20 cellular contexts compared by ENCODE assay signal in the genomic region with DNA sequence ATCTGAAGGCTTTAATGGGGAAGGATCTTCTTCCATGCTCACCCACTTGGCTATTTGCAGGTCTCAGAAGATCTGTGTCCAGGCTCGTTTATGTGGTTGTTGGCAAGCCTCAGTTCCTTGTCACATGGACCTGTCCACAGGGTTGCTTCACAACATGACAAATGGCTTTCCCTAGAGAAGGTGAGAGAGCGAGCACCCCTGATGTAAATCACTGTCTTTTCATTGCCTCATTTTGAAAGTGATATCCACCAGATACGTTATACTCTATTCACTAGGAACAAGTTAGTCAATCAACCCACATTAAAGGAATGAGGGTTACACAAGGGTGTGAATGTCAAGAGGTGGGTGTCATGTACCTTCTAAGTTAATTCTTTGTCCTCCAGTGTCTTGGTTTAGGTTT.
"Had no signal": no experiment of that assay in that cellular context is flagged by ENCODE, and none has a peak within 500 bp of the region (broad histone marks: within the 10 kb centered on the region; RNA-seq: fewer than 3 reads in every experiment).

No MANE protein-coding gene starts in this region.

- H3K27ac Mint-ChIP-seq: naive thymus-derived CD4-positive, alpha-beta T cell; nephron progenitor cell; stimulated activated effector memory CD8-positive, alpha-beta T cell treated with anti-CD3 and anti-CD28 coated beads, Interleukin-12 subunit alpha, Interleukin-12 subunit beta, amount 100 ng/mL, for 72 hours; stimulated activated naive CD8-positive, alpha-beta T cell treated with anti-CD3 and anti-CD28 coated beads, Interleukin-15, Interleukin-2, amounts not matched to agents 100 ng/mL and 50 ng/mL, for 24 hours had no signal

- DNase-seq: dermis blood vessel endothelial cell; erythroblast; foreskin melanocyte; heart left ventricle; hippocampal formation; left colon; naive thymus-derived CD4-positive, alpha-beta T cell; nephron progenitor cell; retina; right lobe of liver; stimulated activated CD4-positive, alpha-beta T cell treated with anti-CD3 and anti-CD28 coated beads, Interleukin-4, amount 100 ng/mL, for 1 hour; stimulated activated CD8-positive, alpha-beta memory T cell treated with anti-CD3 and anti-CD28 coated beads, Interleukin-4, amount 100 ng/mL, for 48 hours; testis; upper lobe of right lung had no signal

- H3K36me3 Mint-ChIP-seq: naive thymus-derived CD4-positive, alpha-beta T cell; stimulated activated effector memory CD8-positive, alpha-beta T cell treated with anti-CD3 and anti-CD28 coated beads, Interleukin-12 subunit alpha, Interleukin-12 subunit beta, amount 100 ng/mL, for 72 hours had no signal

- H3K27ac ChIP-seq: heart left ventricle, parathyroid adenoma, prostate gland, right lobe of liver, testis, tibial nerve, upper lobe of right lung, vagina had no signal

- H3K9me3 Mint-ChIP-seq: nephron progenitor cell had no signal

- H3K9me3 ChIP-seq: prostate gland, right lobe of liver, testis, tibial nerve, upper lobe of right lung, vagina had no signal

- ATAC-seq: heart left ventricle; left colon; naive thymus-derived CD4-positive, alpha-beta T cell; right lobe of liver; stimulated activated effector memory CD8-positive, alpha-beta T cell treated with anti-CD3 and anti-CD28 coated beads, Interleukin-12 subunit alpha, Interleukin-12 subunit beta, amount 100 ng/mL, for 72 hours; upper lobe of right lung had no signal

- H3K4me1 ChIP-seq: heart left ventricle, parathyroid adenoma, prostate gland, right lobe of liver, testis, tibial nerve, upper lobe of right lung, vagina had no signal

- H3K4me3 Mint-ChIP-seq: naive thymus-derived CD4-positive, alpha-beta T cell; nephron progenitor cell; stimulated activated effector memory CD8-positive, alpha-beta T cell treated with anti-CD3 and anti-CD28 coated beads, Interleukin-12 subunit alpha, Interleukin-12 subunit beta, amount 100 ng/mL, for 72 hours; stimulated activated naive CD8-positive, alpha-beta T cell treated with anti-CD3 and anti-CD28 coated beads, Interleukin-15, Interleukin-2, amounts not matched to agents 100 ng/mL and 50 ng/mL, for 24 hours had no signal

- H3K36me3 ChIP-seq: heart left ventricle, prostate gland, right lobe of liver, tibial nerve, upper lobe of right lung, vagina had no signal

- H3K4me3 ChIP-seq: heart left ventricle, prostate gland, right lobe of liver, testis, tibial nerve, upper lobe of right lung, vagina had no signal

- H3K27me3 ChIP-seq: heart left ventricle, right lobe of liver, testis, tibial nerve, upper lobe of right lung, vagina had no signal

- H3K4me1 Mint-ChIP-seq: naive thymus-derived CD4-positive, alpha-beta T cell; stimulated activated effector memory CD8-positive, alpha-beta T cell treated with anti-CD3 and anti-CD28 coated beads, Interleukin-12 subunit alpha, Interleukin-12 subunit beta, amount 100 ng/mL, for 72 hours had no signal
